1 cellular context compared by ENCODE assay signal in genomic region chr12:89707992-89708792, GRCh38.
TF ChIP-seq lines count a peak whose summit lies in the region.

No MANE protein-coding gene starts in this region.

TF ChIP-seq in HepG2, 621 proteins besides CTCF, POLR2A, EP300 and RAD21 (continued from another document and continues in another):
- TF ChIP-seq RBM39 (IDR thresholded peaks at IDR 0.05; ENCODE audit: low read depth, low read length, poor library complexity, severe bottlenecking) (peak; percentile 22), ZNF646 (CRISPR knock-in tag; IDR thresholded peaks at IDR 0.05) (peak; percentile 38; the same call in 1 of the 2 replicates), IRF2 (CRISPR knock-in tag; IDR thresholded peaks at IDR 0.05) (no peak), PLSCR1 (CRISPR knock-in tag; IDR thresholded peaks at IDR 0.05; ENCODE audit: borderline replicate concordance) (no peak), TRIM24 (CRISPR knock-in tag; IDR thresholded peaks at IDR 0.05) (no peak), ZNF777 (CRISPR knock-in tag; IDR thresholded peaks at IDR 0.05) (peak; percentile 81), RBAK (CRISPR knock-in tag; IDR thresholded peaks at IDR 0.05) (no peak), ETV6 (CRISPR knock-in tag; conservative IDR thresholded peaks at IDR 0.05) (no peak), ZNF615 (CRISPR knock-in tag; IDR thresholded peaks at IDR 0.05; ENCODE audit: borderline replicate concordance) (0 out of 2 replicates have a peak, but pooled peaks have one; percentile 57), SP1 (IDR thresholded peaks at IDR 0.05) (no peak), SP1 (CRISPR knock-in tag; IDR thresholded peaks at IDR 0.05) (no peak), POGK (CRISPR knock-in tag; conservative IDR thresholded peaks at IDR 0.05) (0 out of 2 replicates have a peak, but pooled peaks have one; percentile 10), KLF12 (CRISPR knock-in tag; IDR thresholded peaks at IDR 0.05; ENCODE audit: borderline replicate concordance) (peak; percentile 41; the same call in 1 of the 2 replicates), NONO (IDR thresholded peaks at IDR 0.05) (no peak), NONO (CRISPR knock-in tag; conservative IDR thresholded peaks at IDR 0.05) (peak; percentile 71; the same call in 1 of the 2 replicates), ZNF83 (CRISPR knock-in tag; IDR thresholded peaks at IDR 0.05; ENCODE audit: borderline replicate concordance) (no peak), ZNF558 (CRISPR knock-in tag; IDR thresholded peaks at IDR 0.05; ENCODE audit: borderline replicate concordance) (peak; percentile 51; the same call in 1 of the 2 replicates), HOXA9 (CRISPR knock-in tag; IDR thresholded peaks at IDR 0.05; ENCODE audit: borderline replicate concordance) (0 out of 2 replicates have a peak, but pooled peaks have one; percentile 37), MXD4 (CRISPR knock-in tag; IDR thresholded peaks at IDR 0.05) (0 out of 2 replicates have a peak, but pooled peaks have one; percentile 3), E2F1 (CRISPR knock-in tag; IDR thresholded peaks at IDR 0.05) (no peak), MAZ (IDR thresholded peaks at IDR 0.05; ENCODE audit: borderline replicate concordance, low read depth, low read length) (no peak), MAZ (CRISPR knock-in tag; IDR thresholded peaks at IDR 0.05; ENCODE audit: low read depth) (peak; percentile 62; the same call in 1 of the 2 replicates), ZNF564 (CRISPR knock-in tag; IDR thresholded peaks at IDR 0.05) (peak; percentile 37; the same call in 1 of the 2 replicates), WIZ (CRISPR knock-in tag; IDR thresholded peaks at IDR 0.05) (0 out of 2 replicates have a peak, but pooled peaks have one; percentile 20), ZFP82 (CRISPR knock-in tag; IDR thresholded peaks at IDR 0.05; ENCODE audit: borderline replicate concordance) (peak; percentile 74; the same call in 1 of the 2 replicates), MXI1 (IDR thresholded peaks at IDR 0.05; ENCODE audit: borderline replicate concordance, low read depth, low read length) (no peak), ZNF703 (CRISPR knock-in tag; IDR thresholded peaks at IDR 0.05; ENCODE audit: borderline replicate concordance) (0 out of 2 replicates have a peak, but pooled peaks have one; percentile 34), MTF2 (CRISPR knock-in tag; IDR thresholded peaks at IDR 0.05; ENCODE audit: borderline replicate concordance) (0 out of 2 replicates have a peak, but pooled peaks have one; percentile 59), THAP8 (CRISPR knock-in tag; IDR thresholded peaks at IDR 0.05; ENCODE audit: borderline replicate concordance) (no peak), ZNF17 (CRISPR knock-in tag; IDR thresholded peaks at IDR 0.05) (no peak), REST (IDR thresholded peaks at IDR 0.05; ENCODE audit: borderline replicate concordance in 1 of 2, low read depth in 1 of 2, low read length in 2 of 2) (peak in 1 of 2 experiments; percentile 23; a peak in 1 of 4 replicates), ZNF891 (CRISPR knock-in tag; IDR thresholded peaks at IDR 0.05) (no peak), ZBTB10 (CRISPR knock-in tag; IDR thresholded peaks at IDR 0.05; ENCODE audit: borderline replicate concordance) (peak; percentile 53; the same call in 1 of the 2 replicates), ZNF772 (CRISPR knock-in tag; IDR thresholded peaks at IDR 0.05) (no peak), ZMYM3 (CRISPR knock-in tag; IDR thresholded peaks at IDR 0.05) (no peak), SRSF9 (IDR thresholded peaks at IDR 0.05; ENCODE audit: borderline replicate concordance, insufficient read depth, low read depth, low read length, poor library complexity, severe bottlenecking) (no peak), MAF1 (CRISPR knock-in tag; IDR thresholded peaks at IDR 0.05; ENCODE audit: borderline replicate concordance) (no peak), ZNF737 (CRISPR knock-in tag; IDR thresholded peaks at IDR 0.05; ENCODE audit: borderline replicate concordance) (no peak), PHF8 (CRISPR knock-in tag; IDR thresholded peaks at IDR 0.05) (peak; percentile 57), BRD4 (CRISPR knock-in tag; IDR thresholded peaks at IDR 0.05) (no peak), ZNF674 (CRISPR knock-in tag; IDR thresholded peaks at IDR 0.05; ENCODE audit: low read depth) (peak; percentile 9; the same call in 1 of the 2 replicates), ZFP41 (CRISPR knock-in tag; IDR thresholded peaks at IDR 0.05; ENCODE audit: borderline replicate concordance) (no peak), HMGA1 (CRISPR knock-in tag; conservative IDR thresholded peaks at IDR 0.05) (no peak), ZKSCAN5 (CRISPR knock-in tag; IDR thresholded peaks at IDR 0.05) (no peak), SIX1 (CRISPR knock-in tag; IDR thresholded peaks at IDR 0.05; ENCODE audit: borderline replicate concordance) (no peak), ZNF501 (CRISPR knock-in tag; IDR thresholded peaks at IDR 0.05) (peak; percentile 59; the same call in 1 of the 2 replicates)
